8 cellular contexts compared by ENCODE assay signal in the genomic region with DNA sequence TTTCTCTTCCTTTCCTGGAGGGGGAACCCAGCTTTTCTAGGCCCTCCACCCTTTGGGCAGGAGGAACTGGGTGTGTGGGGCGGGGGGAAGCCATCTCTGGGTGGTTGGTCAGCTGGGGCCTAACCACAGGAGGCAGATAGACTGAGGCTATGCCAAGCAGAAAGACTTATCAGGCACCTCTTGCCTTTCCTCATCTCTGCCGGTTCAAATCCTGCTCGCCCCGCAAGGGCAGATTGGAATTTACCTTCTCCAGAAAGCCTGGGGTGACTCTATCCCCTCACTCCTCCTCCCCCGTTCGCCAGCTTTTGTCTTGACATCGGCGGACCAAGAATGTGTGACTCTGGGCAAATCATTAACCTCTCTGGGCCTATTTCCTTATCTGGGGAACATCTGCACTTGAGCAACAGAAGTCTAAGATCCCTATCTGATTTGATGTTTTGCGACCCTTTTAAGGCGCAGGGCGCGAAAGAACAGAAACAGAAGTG. TPM values are rescaled to one million over a fixed set of nuclear protein-coding genes. Genes with fewer than 3 reads are reported as not detected.
DNase-seq lines count a peak whose midpoint lies in the region; ATAC-seq and TF ChIP-seq lines count a peak whose summit lies in the region.

No MANE protein-coding gene starts in this region.

- no peak for DNase-seq in Right ventricle myocardium inferior (ENCODE audit: missing footprints)
- DNase-seq in cardiac septum (ENCODE audit: low spot score) = no peak
- peak; percentile 70 for DNase-seq in NCI-H1092 treated with DMSO at 0.1 percent for 48 hours (lab: John Stamatoyannopoulos, UW)
- peak; percentile 42 to 50 for DNase-seq in activated CD4-positive, alpha-beta T cell treated with anti-CD3 and anti-CD28 coated beads, Interleukin-2, amount 50 U/mL, for 48 hours
- peak; percentile 69 for DNase-seq in upper lobe of right lung

- H3K27me3 Mint-ChIP-seq in nephron (ENCODE audit: low read depth) = no peaks in the 10 kb centered on the region

- peaks cover 7% of the 10 kb centered on the region for H3K36me3 ChIP-seq in upper lobe of right lung

- no peaks in the 10 kb centered on the region for H3K9me3 ChIP-seq in upper lobe of right lung

- H3K27ac Mint-ChIP-seq in nephron = peak overlapping the region; percentile 83 to 98 (median 97)

- H3K27ac ChIP-seq in upper lobe of right lung = peak overlapping the region; percentile 97

- peak; percentile 29 for ATAC-seq in Right ventricle myocardium inferior
- ATAC-seq in HG02759 (IDR thresholded peaks at IDR 0.05; ENCODE audit: unreplicated experiment) = peak; percentile 39
- ATAC-seq in esophagus mucosa = peak; percentile 37
- peak; percentile 65 for ATAC-seq in upper lobe of right lung

- H3K9me3 Mint-ChIP-seq in nephron = peaks cover under 1% of the 10 kb centered on the region

- intact Hi-C loops in Right ventricle myocardium inferior (cut with DNase I) = no loop called here
- intact Hi-C loops in cardiac septum (cut with DNase I) = no loop called here
- intact Hi-C loops in upper lobe of right lung (cut with DNase I) = no loop called here

- peaks cover 24% of the 10 kb centered on the region for H3K4me1 ChIP-seq in upper lobe of right lung

- TF ChIP-seq CTCF in nephron (IDR thresholded peaks at IDR 0.05; ENCODE audit: unreplicated experiment in 3 of 3) (no peak), upper lobe of right lung (IDR thresholded peaks at IDR 0.05) (no peak)

- peak overlapping the region; percentile 96 to 99 (median 98) for H3K4me3 Mint-ChIP-seq in nephron

- H3K27me3 ChIP-seq in upper lobe of right lung = no peaks in the 10 kb centered on the region

- peaks cover 34% of the 10 kb centered on the region for H3K4me1 Mint-ChIP-seq in nephron

- peak overlapping the region; percentile 99 for H3K4me3 ChIP-seq in upper lobe of right lung

- H3K36me3 Mint-ChIP-seq in nephron (ENCODE audit: low read depth) = peaks cover 13% of the 10 kb centered on the region

RNA-seq across cellular contexts. Expression of gene GARS1, which starts 0.6 kb away (rescaled TPM):
- 32.3 TPM for total RNA-seq in Right ventricle myocardium inferior
- 51.2 TPM for total RNA-seq in cardiac septum
- 176 TPM for total RNA-seq in esophagus mucosa
- 68.4 TPM for total RNA-seq in upper lobe of right lung

Comparison
In these comparisons a context has a peak if more than half of its experiments do, and no peak if none do; other contexts are left out.
1. DNase-seq: peak in NCI-H1092 treated with DMSO at 0.1 percent for 48 hours (single experiment), activated CD4-positive, alpha-beta T cell treated with anti-CD3 and anti-CD28 coated beads, Interleukin-2, amount 50 U/mL, for 48 hours (2 of 2) and upper lobe of right lung (single experiment); none in Right ventricle myocardium inferior (single experiment) and cardiac septum (single experiment).
2. Peak in every context shown above with its lines, with median percentiles within 50 percentile points of each other: ATAC-seq.